16 cellular contexts compared by ENCODE assay signal in genomic region chr1:220007438-220007837, GRCh38. TPM values are rescaled to one million over a fixed set of nuclear protein-coding genes. Genes with fewer than 3 reads are reported as not detected.
DNase-seq lines count a peak whose midpoint lies in the region; TF ChIP-seq lines count a peak whose summit lies in the region.
"Had no signal": no experiment of that assay in that cellular context is flagged by ENCODE, and none has a peak within 500 bp of the region (broad histone marks: within the 10 kb centered on the region; RNA-seq: fewer than 3 reads in every experiment).

No MANE protein-coding gene starts in this region.

- no peaks in the 10 kb centered on the region for H3K79me2 ChIP-seq in fibroblast of lung (ENCODE audit: control insufficient read depth, insufficient read depth, low read length)

- no peaks in the 10 kb centered on the region for H3K27me3 ChIP-seq in fibroblast of lung (ENCODE audit: control insufficient read depth, insufficient read depth, low read length)
- H3K27me3 ChIP-seq: SJCRH30 had no signal

- H3K27me3 Mint-ChIP-seq in Calu3 (ENCODE audit: unreplicated experiment) (no peaks in the 10 kb centered on the region), HFFc6 (ENCODE audit: insufficient read depth) (no peaks in the 10 kb centered on the region)
- H3K27me3 Mint-ChIP-seq: CD4-positive, CD25-positive, alpha-beta regulatory T cell had no signal

- H3K36me3 ChIP-seq in fibroblast of lung (ENCODE audit: control insufficient read depth, insufficient read depth, low read length), result peaks cover 4% of the 10 kb centered on the region

- no peak for DNase-seq in Calu3
- DNase-seq in HFFc6, result peak; percentile 16
- peak in 1 of 2 donors; percentile 57 for DNase-seq in fibroblast of lung (ENCODE audit: low read depth in 2 of 2)
- DNase-seq in non-pigmented ciliary epithelial cell (ENCODE audit: low read depth), result peak; percentile 48
- no peak for DNase-seq in AG20443 (ENCODE audit: low spot score)
- no peak for DNase-seq in NCI-H774 (lab: John Stamatoyannopoulos, UW)
- DNase-seq in amygdala (lab: John Stamatoyannopoulos, UW), result no peak
- DNase-seq: CD4-positive, CD25-positive, alpha-beta regulatory T cell; COR-L47; GOT3; NCI-H1417 treated with DMSO at 0.1 percent for 48 hours; NCI-H187 treated with DMSO at 0.1 percent for 48 hours; NCI-H226; NCI-H524 treated with DMSO at 0.1 percent for 48 hours; SJCRH30 had no signal

- no peak overlapping the region for H3K9ac ChIP-seq in fibroblast of lung (ENCODE audit: insufficient read depth, low read length)

- H3K4me3 ChIP-seq in fibroblast of lung (replicated peaks in 1 of 4; ENCODE audit: control extremely low read depth in 1 of 4, insufficient read depth in 1 of 4, low read depth in 3 of 4, low read length in 4 of 4), result no peak overlapping the region
- H3K4me3 ChIP-seq: GM12878, SJCRH30 had no signal

- H3K4me2 ChIP-seq in fibroblast of lung (ENCODE audit: extremely low read depth, insufficient read depth, low read length), result peak overlapping the region; percentile 57

- CTCF ChIA-PET in Calu3 (lab: Charles Lee), result interaction anchor here (0.9 kb wide), 1 partner anchor 14 kb away, joined by 5 read pairs; no protein-coding TSS in a partner anchor

- no peaks in the 10 kb centered on the region for H3K9me3 ChIP-seq in fibroblast of lung (ENCODE audit: control insufficient read depth, insufficient read depth, low read depth, low read length)
- H3K9me3 ChIP-seq: SJCRH30 had no signal

- intact Hi-C loops in Calu3 (cut with micrococcal nuclease; ENCODE audit: unreplicated experiment), result no loop called here

- H2AFZ ChIP-seq in fibroblast of lung (ENCODE audit: low read length), result no peak overlapping the region

- H3K27ac Mint-ChIP-seq in Calu3 (ENCODE audit: unreplicated experiment) (peak overlapping the region; percentile 61), HFFc6 (no peak overlapping the region; the same call in 1 of the 2 replicates)

- H3K4me3 Mint-ChIP-seq in Calu3 (ENCODE audit: low read depth, unreplicated experiment) (peak overlapping the region; percentile 52), HFFc6 (no peak overlapping the region)
- H3K4me3 Mint-ChIP-seq: CD4-positive, CD25-positive, alpha-beta regulatory T cell had no signal

- no peak overlapping the region for H3K27ac ChIP-seq in fibroblast of lung (ENCODE audit: insufficient read depth, low read length)
- H3K27ac ChIP-seq: SJCRH30 had no signal

- H3K4me1 Mint-ChIP-seq in Calu3 (ENCODE audit: low read depth, unreplicated experiment) (peaks cover 12% of the 10 kb centered on the region), HFFc6 (ENCODE audit: low read depth) (peaks cover 21% of the 10 kb centered on the region)

- BruUV-seq in Calu3 (replicated peaks; lab: Mats Ljungman, UMichigan), result no TSS peak

- no peaks in the 10 kb centered on the region for H4K20me1 ChIP-seq in fibroblast of lung (ENCODE audit: control insufficient read depth, extremely low read depth, insufficient read depth, low read length)

- no peak for TF ChIP-seq CTCF in Calu3 (IDR thresholded peaks at IDR 0.05; ENCODE audit: unreplicated experiment)
- TF ChIP-seq CTCF in HFFc6 (IDR thresholded peaks at IDR 0.05), result no peak
- TF ChIP-seq CTCF in fibroblast of lung (conservative IDR thresholded peaks at IDR 0.05 in 1 of 2, IDR thresholded peaks at IDR 0.05 in 1 of 2; ENCODE audit: low read depth in 1 of 2, low read length in 2 of 2), result no peak

- H3K9me3 Mint-ChIP-seq in Calu3 (ENCODE audit: low read depth, unreplicated experiment), result no peaks in the 10 kb centered on the region
- no peaks in the 10 kb centered on the region for H3K9me3 Mint-ChIP-seq in HFFc6
- H3K9me3 Mint-ChIP-seq: CD4-positive, CD25-positive, alpha-beta regulatory T cell had no signal

- no peaks in the 10 kb centered on the region for H3K4me1 ChIP-seq in fibroblast of lung (ENCODE audit: control insufficient read depth, extremely low read depth, insufficient read depth, low read length)
- H3K4me1 ChIP-seq: SJCRH30 had no signal

- H3K36me3 Mint-ChIP-seq in Calu3 (ENCODE audit: insufficient read depth, unreplicated experiment) (peaks cover 51% of the 10 kb centered on the region), HFFc6 (ENCODE audit: low read depth) (peaks cover 27% of the 10 kb centered on the region)

RNA-seq across cellular contexts. Expression of gene EPRS1, which starts 38.9 kb away (rescaled TPM):
- total RNA-seq in Calu3 (2022) (143 and 155 TPM in 2 replicates), fibroblast of lung (193 and 273 TPM in 2 replicates)
- 100 to 1,000 TPM; 153 to 177 (median 167) TPM for total RNA-seq in HFFc6 (2021; fragmentation: NEBNext Ultra II Directional; extraction: Animal tissue kit (Norgen Biotek cat#: 25700))
- polyA plus RNA-seq in fibroblast of lung, result 100.0 and 103 TPM in 2 replicates
- 97.8 and 116 TPM in 2 replicates for polyA plus RNA-seq in fibroblast of lung (2012)
- polyA minus RNA-seq in fibroblast of lung (ENCODE audit: low replicate concordance), result 72.1 and 134 TPM in 2 replicates

Comparison
In these comparisons a context has a peak if more than half of its experiments do, and no peak if none do; other contexts are left out.
1. DNase-seq: peak in HFFc6 (single experiment) and non-pigmented ciliary epithelial cell (single experiment); none in Calu3 (single experiment), AG20443 (single experiment), NCI-H774 (single experiment) and amygdala (0 of 56).